ENCODE assay signal across 26 cellular contexts in genomic region chr22:46454233-46454909, GRCh38.
DNase-seq lines count a peak whose midpoint lies in the region; ATAC-seq, FAIRE-seq and TF ChIP-seq lines count a peak whose summit lies in the region.
"Had no signal": no experiment of that assay in that cellular context is flagged by ENCODE, and none has a peak within 500 bp of the region (broad histone marks: within the 10 kb centered on the region; RNA-seq: fewer than 3 reads in every experiment).

No MANE protein-coding gene starts in this region.

- H2AFZ ChIP-seq in keratinocyte (ENCODE audit: control insufficient read depth, low read length): no peak overlapping the region

- CTCF ChIA-PET in HEK293 (lab: Yijun Ruan, JAX) (interaction anchor here (0.6 kb wide), 1 partner anchor 57 kb away, joined by 4 read pairs; no protein-coding TSS in a partner anchor), WTC11 (lab: Charles Lee) (interaction anchor here (1.2 kb wide), 1 partner anchor 86 kb away, joined by 4 read pairs; no protein-coding TSS in a partner anchor)

- POLR2A ChIA-PET in HEK293 (lab: Yijun Ruan, JAX): no interaction called here
- POLR2A ChIA-PET in WTC11 (lab: Charles Lee): no interaction called here

- H3K4me2 ChIP-seq in keratinocyte (ENCODE audit: control insufficient read depth, extremely low read depth, insufficient read depth, low read depth, low read length): peak overlapping the region; percentile 72
- H3K4me2 ChIP-seq: SK-N-SH had no signal

- no peaks in the 10 kb centered on the region for H3K36me3 ChIP-seq in HEK293 (ENCODE audit: control insufficient read depth in 2 of 2, insufficient read depth in 1 of 2, low read length in 2 of 2)
- peaks cover 8 to 16% of the 10 kb centered on the region in 2 experiments for H3K36me3 ChIP-seq in keratinocyte (ENCODE audit: control insufficient read depth in 2 of 2, extremely low read depth in 1 of 2, insufficient read depth in 2 of 2, low read length in 2 of 2)
- H3K36me3 ChIP-seq: stomach had no signal

- H3K4me3 ChIP-seq in HEK293 (ENCODE audit: low read depth, low read length) (no peak overlapping the region), keratinocyte (ENCODE audit: control insufficient read depth in 2 of 3, extremely low read depth in 1 of 3, insufficient read depth in 2 of 3, low read depth in 1 of 3, low read length in 3 of 3) (no peak overlapping the region)
- H3K4me3 ChIP-seq: GM12878, K562, stomach had no signal

- dilution Hi-C loops in keratinocyte (cut with MboI; ENCODE audit: extremely low pct_ligation_motif_present, low sequenced_read_pairs): no loop called here

- no peak overlapping the region for H3K4me3 Mint-ChIP-seq in WTC11
- no peak overlapping the region for H3K4me3 Mint-ChIP-seq in natural killer cell treated with Interleukin-12 subunit alpha and Interleukin-12 subunit beta and Interleukin-15 and Interleukin-18, amount 100 ng/mL, for 72 hours
- H3K4me3 Mint-ChIP-seq: activated CD8-positive, alpha-beta memory T cell treated with anti-CD3 and anti-CD28 coated beads, Interleukin-2, amount 10 ng/mL, durations not matched to agents 7 days and 5 days; immature natural killer cell; memory B cell; T-helper 1 cell treated with Interleukin-12 subunit alpha and Interleukin-12 subunit beta and Interleukin-4 antibody, amounts not matched to agents 30 μg/mL and 1 μg/mL, for 36 hours had no signal

- ATAC-seq in WTC11: no peak
- no peak for ATAC-seq in natural killer cell treated with Interleukin-12 subunit alpha and Interleukin-12 subunit beta and Interleukin-15 and Interleukin-18, amount 100 ng/mL, for 72 hours
- ATAC-seq: activated CD8-positive, alpha-beta memory T cell treated with anti-CD3 and anti-CD28 coated beads, Interleukin-2, amount 10 ng/mL, durations not matched to agents 7 days and 5 days; GM12878; K562; Right ventricle myocardium inferior; sciatic nerve had no signal

- H3K27ac ChIP-seq in HEK293 (ENCODE audit: extremely low read depth, low read depth, low read length): no peak overlapping the region
- H3K27ac ChIP-seq in keratinocyte (ENCODE audit: control insufficient read depth, insufficient read depth, low read length): peak overlapping the region; percentile 95
- H3K27ac ChIP-seq: stomach had no signal

- no peak for FAIRE-seq in keratinocyte (lab: Jason Lieb, UNC)
- FAIRE-seq: endometrium, GM12878, K562 had no signal

- H3K9me3 Mint-ChIP-seq in WTC11: no peaks in the 10 kb centered on the region
- no peaks in the 10 kb centered on the region for H3K9me3 Mint-ChIP-seq in natural killer cell treated with Interleukin-12 subunit alpha and Interleukin-12 subunit beta and Interleukin-15 and Interleukin-18, amount 100 ng/mL, for 72 hours
- H3K9me3 Mint-ChIP-seq: immature natural killer cell; memory B cell; T-helper 1 cell treated with Interleukin-12 subunit alpha and Interleukin-12 subunit beta and Interleukin-4 antibody, amounts not matched to agents 30 μg/mL and 1 μg/mL, for 36 hours had no signal

- H3K27me3 Mint-ChIP-seq in WTC11 (ENCODE audit: low read depth): no peaks in the 10 kb centered on the region
- peaks cover 0 to 2% of the 10 kb centered on the region in 2 donors for H3K27me3 Mint-ChIP-seq in natural killer cell treated with Interleukin-12 subunit alpha and Interleukin-12 subunit beta and Interleukin-15 and Interleukin-18, amount 100 ng/mL, for 72 hours
- H3K27me3 Mint-ChIP-seq: activated CD8-positive, alpha-beta memory T cell treated with anti-CD3 and anti-CD28 coated beads, Interleukin-2, amount 10 ng/mL, durations not matched to agents 7 days and 5 days had no signal

- DNase-seq in WTC11 (ENCODE audit: low spot score) (no peak), keratinocyte (ENCODE audit: low read depth, low spot score) (no peak), retina (peak; percentile 52), HK-2 (ENCODE audit: unreplicated experiment) (no peak)
- no peak for DNase-seq in natural killer cell treated with Interleukin-12 subunit alpha and Interleukin-12 subunit beta and Interleukin-15 and Interleukin-18, amount 100 ng/mL, for 72 hours (ENCODE audit: low spot score)
- DNase-seq in activated T-cell treated with anti-CD3 and anti-CD28 coated beads, Interleukin-2, amount 50 U/mL, for 48 hours: no peak
- DNase-seq: activated CD8-positive, alpha-beta memory T cell treated with anti-CD3 and anti-CD28 coated beads, Interleukin-2, amount 10 ng/mL, durations not matched to agents 7 days and 5 days; activated naive CD4-positive, alpha-beta T cell; DMS153; HCEC 1CT; immature natural killer cell; NCI-H1105; NCI-H187; NCI-H2171; NCI-H510A; SK-N-SH; stimulated activated CD4-positive, alpha-beta T cell treated with anti-CD3 and anti-CD28 coated beads, Interleukin-4, amount 100 ng/mL, for 1 hour; stomach had no signal

- no peaks in the 10 kb centered on the region for H3K27me3 ChIP-seq in keratinocyte (ENCODE audit: control insufficient read depth, extremely low read depth, insufficient read depth, low read length)

- no peaks in the 10 kb centered on the region for H3K4me1 Mint-ChIP-seq in WTC11
- no peaks in the 10 kb centered on the region for H3K4me1 Mint-ChIP-seq in natural killer cell treated with Interleukin-12 subunit alpha and Interleukin-12 subunit beta and Interleukin-15 and Interleukin-18, amount 100 ng/mL, for 72 hours (ENCODE audit: low read depth in 2 of 2)
- H3K4me1 Mint-ChIP-seq: activated CD8-positive, alpha-beta memory T cell treated with anti-CD3 and anti-CD28 coated beads, Interleukin-2, amount 10 ng/mL, durations not matched to agents 7 days and 5 days; immature natural killer cell had no signal

- H3K4me1 ChIP-seq in HEK293 (ENCODE audit: control insufficient read depth, insufficient read depth, low read length): no peaks in the 10 kb centered on the region
- H3K4me1 ChIP-seq in keratinocyte (ENCODE audit: control insufficient read depth, extremely low read depth, insufficient read depth, low read length): peaks cover 76% of the 10 kb centered on the region

- H3K36me3 Mint-ChIP-seq in WTC11: no peaks in the 10 kb centered on the region
- H3K36me3 Mint-ChIP-seq in natural killer cell treated with Interleukin-12 subunit alpha and Interleukin-12 subunit beta and Interleukin-15 and Interleukin-18, amount 100 ng/mL, for 72 hours: no peaks in the 10 kb centered on the region
- H3K36me3 Mint-ChIP-seq: activated CD8-positive, alpha-beta memory T cell treated with anti-CD3 and anti-CD28 coated beads, Interleukin-2, amount 10 ng/mL, durations not matched to agents 7 days and 5 days; immature natural killer cell had no signal

- H3K9ac ChIP-seq in keratinocyte (ENCODE audit: control insufficient read depth, extremely low read depth, insufficient read depth, low read length): peak overlapping the region; percentile 81
- H3K9ac ChIP-seq: SK-N-SH had no signal

- H3K9me3 ChIP-seq in HEK293 (ENCODE audit: control insufficient read depth, insufficient read depth, low read depth, low read length) (no peaks in the 10 kb centered on the region), keratinocyte (ENCODE audit: control insufficient read depth, low read depth, low read length) (no peaks in the 10 kb centered on the region)
- H3K9me3 ChIP-seq: SK-N-SH, stomach had no signal

- no peak for TF ChIP-seq CTCF in HEK293 (tag by site-specific recombination; IDR thresholded peaks at IDR 0.05)
- TF ChIP-seq CTCF in WTC11 (IDR thresholded peaks at IDR 0.05): no peak
- TF ChIP-seq CTCF in keratinocyte (optimal IDR thresholded peaks at IDR 0.05 in 1 of 3, IDR thresholded peaks at IDR 0.05 in 1 of 3, conservative IDR thresholded peaks at IDR 0.05 in 1 of 3; ENCODE audit: extremely low read depth in 1 of 3, insufficient read depth in 2 of 3, low read length in 3 of 3): no peak

- H4K20me1 ChIP-seq in keratinocyte (ENCODE audit: control insufficient read depth, extremely low read depth, insufficient read depth, low read length): peaks cover 4% of the 10 kb centered on the region

- H3K79me2 ChIP-seq in keratinocyte (ENCODE audit: control insufficient read depth, insufficient read depth, low read length): peaks cover 32% of the 10 kb centered on the region

- H3K9me1 ChIP-seq in keratinocyte (ENCODE audit: control insufficient read depth, extremely low read depth, insufficient read depth, low read length): peaks cover 11% of the 10 kb centered on the region

- peak overlapping the region; percentile 66; the same call in 1 of the 2 replicates for H3K27ac Mint-ChIP-seq in WTC11
- no peak overlapping the region for H3K27ac Mint-ChIP-seq in natural killer cell treated with Interleukin-12 subunit alpha and Interleukin-12 subunit beta and Interleukin-15 and Interleukin-18, amount 100 ng/mL, for 72 hours
- H3K27ac Mint-ChIP-seq: activated CD8-positive, alpha-beta memory T cell treated with anti-CD3 and anti-CD28 coated beads, Interleukin-2, amount 10 ng/mL, durations not matched to agents 7 days and 5 days; immature natural killer cell; memory B cell; T-helper 1 cell treated with Interleukin-12 subunit alpha and Interleukin-12 subunit beta and Interleukin-4 antibody, amounts not matched to agents 30 μg/mL and 1 μg/mL, for 36 hours had no signal

TF ChIP-seq in HEK293, 187 proteins besides CTCF, POLR2A, EP300 and RAD21 (continues in another document):
- peak; percentile 42; the same call in 1 of the 2 replicates for TF ChIP-seq ZFHX2 (tag by site-specific recombination; conservative IDR thresholded peaks at IDR 0.05)
- no peak for TF ChIP-seq ZFP41 (tag by site-specific recombination; IDR thresholded peaks at IDR 0.05; ENCODE audit: borderline replicate concordance)
- TF ChIP-seq KLF17 (tag by site-specific recombination; IDR thresholded peaks at IDR 0.05): 0 out of 2 replicates have a peak, but pooled peaks have one; percentile 41

TF ChIP-seq in WTC11, 78 proteins besides CTCF, POLR2A, EP300 and RAD21 (continues in another document):
- TF ChIP-seq HMGA2 (CRISPR knock-in tag; IDR thresholded peaks at IDR 0.05) (no peak), USF1 (CRISPR knock-in tag; IDR thresholded peaks at IDR 0.05) (no peak), PRRX2 (CRISPR knock-in tag; IDR thresholded peaks at IDR 0.05) (no peak), ZNF232 (CRISPR knock-in tag; IDR thresholded peaks at IDR 0.05) (no peak), OVOL2 (CRISPR knock-in tag; IDR thresholded peaks at IDR 0.05; ENCODE audit: borderline replicate concordance) (no peak), FOXJ3 (CRISPR knock-in tag; IDR thresholded peaks at IDR 0.05; ENCODE audit: borderline replicate concordance) (no peak), SP1 (CRISPR knock-in tag; conservative IDR thresholded peaks at IDR 0.05) (no peak)
